In the genomic region with DNA sequence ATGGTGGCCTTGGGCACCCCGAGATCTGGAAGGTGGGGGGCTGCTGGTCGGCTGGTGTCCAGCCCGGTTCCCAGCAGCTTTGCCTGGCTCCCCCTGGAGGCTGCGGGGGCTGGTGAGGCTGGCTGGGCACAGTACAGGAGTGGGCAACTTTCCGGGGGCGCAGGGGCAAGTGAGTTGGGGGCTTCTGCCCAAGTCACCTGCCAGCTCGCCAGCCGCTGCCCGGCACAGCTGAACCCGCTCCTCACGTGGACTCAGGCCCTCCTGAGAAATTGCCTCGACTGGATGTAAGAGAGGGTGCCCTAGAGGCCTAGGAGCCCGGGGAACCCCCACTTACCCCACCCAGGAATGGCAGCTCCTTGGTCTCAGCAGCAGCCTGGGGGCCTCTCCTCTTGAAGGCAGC, we compare ENCODE assay signal across 30 cellular contexts.
"Had no signal": no experiment of that assay in that cellular context is flagged by ENCODE, and none has a peak within 500 bp of the region (broad histone marks: within the 10 kb centered on the region; RNA-seq: fewer than 3 reads in every experiment).

No MANE protein-coding gene starts in this region.

- DNase-seq: activated CD4-positive, alpha-beta memory T cell treated with anti-CD3 and anti-CD28 coated beads, Interleukin-2, amount 10 ng/mL, durations not matched to agents 7 days and 5 days; activated CD4-positive, alpha-beta T cell treated with anti-CD3 and anti-CD28 coated beads for 1 hour; activated CD4-positive, alpha-beta T cell treated with anti-CD3 and anti-CD28 coated beads for 36 hours; activated CD4-positive, alpha-beta T cell treated with anti-CD3 and anti-CD28 coated beads for 48 hours; activated CD4-positive, alpha-beta T cell treated with anti-CD3 and anti-CD28 coated beads, Interleukin-2, amount 10 ng/mL, durations not matched to agents 7 days and 5 days; activated CD4-positive, alpha-beta T cell treated with anti-CD3 and anti-CD28 coated beads, Interleukin-2, amount 50 U/mL, for 48 hours; activated CD4-positive, CD25-positive, alpha-beta regulatory T cell; activated CD8-positive, alpha-beta memory T cell treated with anti-CD3 and anti-CD28 coated beads for 24 hours; activated CD8-positive, alpha-beta memory T cell treated with anti-CD3 and anti-CD28 coated beads, Interleukin-2, amount 10 ng/mL, durations not matched to agents 7 days and 5 days; activated CD8-positive, alpha-beta memory T cell treated with anti-CD3 and anti-CD28 coated beads, Interleukin-2, amount 50 U/mL, for 48 hours; activated CD8-positive, alpha-beta T cell treated with anti-CD3 and anti-CD28 coated beads, Interleukin-2, amount 10 ng/mL, durations not matched to agents 7 days and 5 days; activated effector memory CD4-positive, alpha-beta T cell treated with Interleukin-2 at 50 U/mL for 16 hours; activated gamma-delta T cell; activated naive CD4-positive, alpha-beta T cell treated with anti-CD3 and anti-CD28 coated beads, Interleukin-2, amount 10 ng/mL, durations not matched to agents 7 days and 5 days; activated naive CD4-positive, alpha-beta T cell treated with Interleukin-2 at 50 U/mL for 16 hours; activated naive CD8-positive, alpha-beta T cell treated with anti-CD3 and anti-CD28 coated beads, Interleukin-2, amount 10 ng/mL, durations not matched to agents 7 days and 5 days; activated naive CD8-positive, alpha-beta T cell treated with anti-CD3 and anti-CD28 coated beads, Interleukin-2, amount 50 U/mL, for 24 hours; activated T-cell treated with anti-CD3 and anti-CD28 coated beads, Interleukin-2, amount 50 U/mL, for 24 hours; activated T-cell treated with anti-CD3 and anti-CD28 coated beads, Interleukin-2, amount 50 U/mL, for 48 hours; amygdala; anterior cingulate cortex; caudate nucleus; cerebellar nuclear complex; T-helper 2 cell; T-helper 9 cell had no signal

- H3K4me3 ChIP-seq: ascending aorta, cardiac muscle cell had no signal

- H3K36me3 ChIP-seq: ascending aorta, cardiac muscle cell had no signal

- H3K27ac ChIP-seq: ascending aorta, cardiac muscle cell, VCaP had no signal

- ATAC-seq: activated CD4-positive, alpha-beta T cell treated with anti-CD3 and anti-CD28 coated beads for 36 hours; activated CD4-positive, CD25-positive, alpha-beta regulatory T cell treated with anti-CD3 and anti-CD28 coated beads, Interleukin-2, amount 50 U/mL, for 24 hours; activated CD8-positive, alpha-beta memory T cell treated with anti-CD3 and anti-CD28 coated beads, Interleukin-2, amount 10 ng/mL, durations not matched to agents 7 days and 5 days; activated CD8-positive, alpha-beta T cell treated with anti-CD3 and anti-CD28 coated beads, Interleukin-2, amount 10 ng/mL, durations not matched to agents 7 days and 5 days; activated naive CD8-positive, alpha-beta T cell treated with anti-CD3 and anti-CD28 coated beads, Interleukin-2, amount 50 U/mL, for 24 hours; WTC11 had no signal

- H3K4me1 ChIP-seq: ascending aorta had no signal

- H3K9me3 ChIP-seq: ascending aorta had no signal
